Comparison of ENCODE assay signal across 21 cellular contexts in genomic region chr4:180587379-180587778, GRCh38.
A peak's percentile ranks its signal among the peaks of the same experiment; 100 is the strongest.
DNase-seq lines count a peak whose midpoint lies in the region; ATAC-seq and TF ChIP-seq lines count a peak whose summit lies in the region.
"Had no signal": no experiment of that assay in that cellular context is flagged by ENCODE, and none has a peak within 500 bp of the region (broad histone marks: within the 10 kb centered on the region; RNA-seq: fewer than 3 reads in every experiment).

No MANE protein-coding gene starts in this region.

- H3K9me3 ChIP-seq in T-helper 17 cell (ENCODE audit: control insufficient read depth, low read length, poor library complexity, severe bottlenecking) = no peaks in the 10 kb centered on the region
- H3K9me3 ChIP-seq: Caco-2, Peyer's patch had no signal

- H3F3A ChIP-seq in GM23338 (replicated peaks; ENCODE audit: low read depth) = no peaks in the 10 kb centered on the region

- no peaks in the 10 kb centered on the region for H4K20me1 ChIP-seq in GM23338 (replicated peaks; ENCODE audit: insufficient read depth)

- peak; percentile 18; the same call in 1 of the 2 replicates for TF ChIP-seq CTCF in 22Rv1 (IDR thresholded peaks at IDR 0.05)
- peak; percentile 55 to 61 for TF ChIP-seq CTCF in GM23338 (conservative IDR thresholded peaks at IDR 0.05; ENCODE audit: low read depth in 2 of 2)
- TF ChIP-seq CTCF in foreskin keratinocyte (conservative IDR thresholded peaks at IDR 0.05) = peak; percentile 18

- H3K79me2 ChIP-seq in GM23338 (replicated peaks; ENCODE audit: insufficient read depth) = no peaks in the 10 kb centered on the region

- H2AFZ ChIP-seq in GM23338 = no peak overlapping the region

- H3K9me3 Mint-ChIP-seq in GM23338 = no peaks in the 10 kb centered on the region

- H3K4me3 ChIP-seq in GM23338 = no peak overlapping the region
- H3K4me3 ChIP-seq: Peyer's patch, SK-N-MC had no signal

- no peaks in the 10 kb centered on the region for H3K4me1 ChIP-seq in GM23338 (ENCODE audit: insufficient read depth)
- no peaks in the 10 kb centered on the region for H3K4me1 ChIP-seq in foreskin keratinocyte
- H3K4me1 ChIP-seq: Caco-2, Peyer's patch had no signal

- no peak overlapping the region for H3K27ac Mint-ChIP-seq in GM23338
- H3K27ac Mint-ChIP-seq in T-helper 17 cell = no peak overlapping the region
- H3K27ac Mint-ChIP-seq: CD14-positive monocyte had no signal

- no peak overlapping the region for H3K4me2 ChIP-seq in GM23338
- H3K4me2 ChIP-seq: KMS-11 had no signal

- no peaks in the 10 kb centered on the region for H3K36me3 ChIP-seq in GM23338 (ENCODE audit: insufficient read depth)
- H3K36me3 ChIP-seq: Peyer's patch had no signal

- DNase-seq in GM23338 (ENCODE audit: low spot score) (peak; percentile 44), NCI-H69 (lab: John Stamatoyannopoulos, UW) (peak; percentile 82), foreskin keratinocyte (no peak), HUDEP-2 (lab: John Stamatoyannopoulos, UW; ENCODE audit: unreplicated experiment in 76 of 76) (no peak), T-helper 17 cell (no peak)
- DNase-seq: AML-193, Caco-2, HCEC 1CT, NCI-H1092 treated with DMSO at 0.1 percent for 48 hours, NCI-H1694, NCI-H2107, NCI-H345, NCI-H526 treated with DMSO at 0.1 percent for 48 hours, Peyer's patch, Right ventricle myocardium superior had no signal

- H3K36me3 Mint-ChIP-seq in GM23338 (ENCODE audit: low read depth) (no peaks in the 10 kb centered on the region), T-helper 17 cell (ENCODE audit: low read depth) (no peaks in the 10 kb centered on the region)
- H3K36me3 Mint-ChIP-seq: CD14-positive monocyte had no signal

- H3K4me1 Mint-ChIP-seq in GM23338 (peaks cover 11% of the 10 kb centered on the region; the same call in 2 of the 3 replicates), T-helper 17 cell (no peaks in the 10 kb centered on the region)
- H3K4me1 Mint-ChIP-seq: CD14-positive monocyte had no signal

- H3K9me2 ChIP-seq in GM23338 (ENCODE audit: insufficient read depth) = no peaks in the 10 kb centered on the region

- H3K27me3 ChIP-seq in GM23338 (ENCODE audit: insufficient read depth) (no peaks in the 10 kb centered on the region), foreskin keratinocyte (no peaks in the 10 kb centered on the region)
- H3K27me3 ChIP-seq: Peyer's patch had no signal

- H3K27me3 Mint-ChIP-seq in GM23338 (ENCODE audit: insufficient read depth, low read depth, poor library complexity) (peaks cover 2% of the 10 kb centered on the region), T-helper 17 cell (no peaks in the 10 kb centered on the region)

- no peak overlapping the region for H3K27ac ChIP-seq in 22Rv1
- H3K27ac ChIP-seq in GM23338 (ENCODE audit: low read depth) = no peak overlapping the region
- H3K27ac ChIP-seq in foreskin keratinocyte = no peak overlapping the region
- H3K27ac ChIP-seq: HL-60, KMS-11, Peyer's patch, SK-N-MC had no signal

- no peak overlapping the region for H3K4me3 Mint-ChIP-seq in GM23338
- H3K4me3 Mint-ChIP-seq in T-helper 17 cell = no peak overlapping the region
- H3K4me3 Mint-ChIP-seq: CD14-positive monocyte had no signal

- no peak for ATAC-seq in GM23338
- no peak for ATAC-seq in foreskin keratinocyte
- no peak for ATAC-seq in HG03342 (IDR thresholded peaks at IDR 0.05; ENCODE audit: unreplicated experiment)
- ATAC-seq in T-helper 17 cell = no peak

TF ChIP-seq in GM23338, 12 proteins besides CTCF, POLR2A, EP300 and RAD21:
- TF ChIP-seq POLR2AphosphoS5 (IDR thresholded peaks at IDR 0.05; ENCODE audit: low read depth) = no peak
- no peak for TF ChIP-seq ZNF114 (CRISPR knock-in tag; IDR thresholded peaks at IDR 0.05)
- no peak for TF ChIP-seq EZH2 (IDR thresholded peaks at IDR 0.05; ENCODE audit: low read depth, unreplicated experiment)
- TF ChIP-seq JUNB (IDR thresholded peaks at IDR 0.05; ENCODE audit: unreplicated experiment) = no peak
- no peak for TF ChIP-seq STAT1 (IDR thresholded peaks at IDR 0.05; ENCODE audit: unreplicated experiment)
- TF ChIP-seq, protein P1, sequence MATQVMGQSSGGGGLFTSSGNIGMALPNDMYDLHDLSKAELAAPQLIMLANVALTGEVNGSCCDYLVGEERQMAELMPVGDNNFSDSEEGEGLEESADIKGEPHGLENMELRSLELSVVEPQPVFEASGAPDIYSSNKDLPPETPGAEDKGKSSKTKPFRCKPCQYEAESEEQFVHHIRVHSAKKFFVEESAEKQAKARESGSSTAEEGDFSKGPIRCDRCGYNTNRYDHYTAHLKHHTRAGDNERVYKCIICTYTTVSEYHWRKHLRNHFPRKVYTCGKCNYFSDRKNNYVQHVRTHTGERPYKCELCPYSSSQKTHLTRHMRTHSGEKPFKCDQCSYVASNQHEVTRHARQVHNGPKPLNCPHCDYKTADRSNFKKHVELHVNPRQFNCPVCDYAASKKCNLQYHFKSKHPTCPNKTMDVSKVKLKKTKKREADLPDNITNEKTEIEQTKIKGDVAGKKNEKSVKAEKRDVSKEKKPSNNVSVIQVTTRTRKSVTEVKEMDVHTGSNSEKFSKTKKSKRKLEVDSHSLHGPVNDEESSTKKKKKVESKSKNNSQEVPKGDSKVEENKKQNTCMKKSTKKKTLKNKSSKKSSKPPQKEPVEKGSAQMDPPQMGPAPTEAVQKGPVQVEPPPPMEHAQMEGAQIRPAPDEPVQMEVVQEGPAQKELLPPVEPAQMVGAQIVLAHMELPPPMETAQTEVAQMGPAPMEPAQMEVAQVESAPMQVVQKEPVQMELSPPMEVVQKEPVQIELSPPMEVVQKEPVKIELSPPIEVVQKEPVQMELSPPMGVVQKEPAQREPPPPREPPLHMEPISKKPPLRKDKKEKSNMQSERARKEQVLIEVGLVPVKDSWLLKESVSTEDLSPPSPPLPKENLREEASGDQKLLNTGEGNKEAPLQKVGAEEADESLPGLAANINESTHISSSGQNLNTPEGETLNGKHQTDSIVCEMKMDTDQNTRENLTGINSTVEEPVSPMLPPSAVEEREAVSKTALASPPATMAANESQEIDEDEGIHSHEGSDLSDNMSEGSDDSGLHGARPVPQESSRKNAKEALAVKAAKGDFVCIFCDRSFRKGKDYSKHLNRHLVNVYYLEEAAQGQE (IDR thresholded peaks at IDR 0.05; ENCODE audit: unreplicated experiment) = no peak
- no peak for TF ChIP-seq CREB1 (CRISPR knock-in tag; IDR thresholded peaks at IDR 0.05; ENCODE audit: low read depth)
TF ChIP-seq in GM23338: peak in this region for 0.

Comparison
In these comparisons a context has a peak if more than half of its experiments do, and no peak if none do; other contexts are left out.
1. DNase-seq: peak in GM23338 (single experiment) and NCI-H69 (single experiment); none in foreskin keratinocyte (0 of 2), HUDEP-2 (0 of 76) and T-helper 17 cell (0 of 3).
2. Peak in every context shown above with its lines, with median percentiles within 50 percentile points of each other: CTCF ChIP-seq.